Comparison of ENCODE assay signal across 23 cellular contexts in the genomic region with DNA sequence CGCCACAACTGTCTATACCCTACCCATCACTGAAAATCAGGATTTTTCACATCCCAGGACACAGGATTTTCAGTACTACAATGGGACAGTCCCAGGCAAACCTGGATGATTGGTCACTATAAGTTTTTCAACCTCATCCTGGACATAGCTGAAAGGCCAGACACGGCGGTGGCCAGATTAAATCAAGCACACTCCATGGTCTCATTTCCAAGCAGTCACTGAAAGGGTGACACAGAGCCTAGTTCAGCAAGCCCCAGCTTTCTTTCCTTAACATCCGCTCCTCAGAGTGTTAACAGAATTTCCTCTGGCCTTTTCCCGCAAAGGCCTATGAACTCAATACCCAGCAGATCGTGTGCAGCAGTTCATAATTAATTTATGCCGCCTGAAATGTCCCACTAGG.
"Had no signal": no experiment of that assay in that cellular context is flagged by ENCODE, and none has a peak within 500 bp of the region (broad histone marks: within the 10 kb centered on the region; RNA-seq: fewer than 3 reads in every experiment).

No MANE protein-coding gene starts in this region.

- H3K27me3 ChIP-seq: heart left ventricle, sigmoid colon, tibial nerve, upper lobe of left lung had no signal

- H3K36me3 ChIP-seq: heart left ventricle, lower lobe of right lung, sigmoid colon, tibial nerve, upper lobe of left lung had no signal

- DNase-seq: heart left ventricle; hypothalamus; kidney glomerular epithelial cell; left cardiac atrium; lower lobe of right lung; mammary epithelial cell; mesenchymal stem cell; naive thymus-derived CD8-positive, alpha-beta T cell; nucleus accumbens; psoas muscle; right cardiac atrium; sigmoid colon; stimulated activated CD4-positive, alpha-beta T cell treated with anti-CD3 and anti-CD28 coated beads, Interleukin-1b, Interleukin-23, amount 100 ng/mL, for 48 hours; stimulated activated CD4-positive, alpha-beta T cell treated with anti-CD3 and anti-CD28 coated beads, Interleukin-2, amount 100 ng/mL, for 48 hours; stimulated activated CD4-positive, alpha-beta T cell treated with anti-CD3 and anti-CD28 coated beads, Interleukin-4, amount 100 ng/mL, for 4 hours; stimulated activated CD8-positive, alpha-beta memory T cell treated with anti-CD3 and anti-CD28 coated beads, Interleukin-4, amount 100 ng/mL, for 48 hours; stimulated activated naive CD4-positive, alpha-beta T cell treated with Interleukin-2 at 50 U/mL for 16 hours; stimulated activated naive CD8-positive, alpha-beta T cell treated with anti-CD3 and anti-CD28 coated beads, Interleukin-15, amount 100 ng/mL, for 72 hours; substantia nigra; upper lobe of left lung had no signal

- H3K9me3 ChIP-seq: sigmoid colon had no signal

- H3K4me3 ChIP-seq: heart left ventricle, lower lobe of right lung, psoas muscle, sigmoid colon, smooth muscle cell, tibial nerve, upper lobe of left lung had no signal

- H3K27ac ChIP-seq: heart left ventricle, lower lobe of right lung, parathyroid adenoma, psoas muscle, sigmoid colon, tibial nerve, upper lobe of left lung had no signal

- H3K9ac ChIP-seq: parathyroid adenoma had no signal

- H3K4me1 ChIP-seq: lower lobe of right lung, parathyroid adenoma, psoas muscle, upper lobe of left lung had no signal
